Comparison of ENCODE assay signal across 12 cellular contexts in genomic region chr19:42032428-42032827, GRCh38. TPM values are rescaled to one million over a fixed set of nuclear protein-coding genes. Genes with fewer than 3 reads are reported as not detected.
DNase-seq lines count a peak whose midpoint lies in the region; ATAC-seq and TF ChIP-seq lines count a peak whose summit lies in the region.
"Had no signal": no experiment of that assay in that cellular context is flagged by ENCODE, and none has a peak within 500 bp of the region (broad histone marks: within the 10 kb centered on the region; RNA-seq: fewer than 3 reads in every experiment).

No MANE protein-coding gene starts in this region.

- H3K4me1 Mint-ChIP-seq in osteocyte (ENCODE audit: unreplicated experiment), result peaks cover 7% of the 10 kb centered on the region

- H3K4me1 ChIP-seq in iPS-18a (ENCODE audit: control insufficient read depth, low read depth, low read length) (peaks cover 25% of the 10 kb centered on the region), vagina (no peaks in the 10 kb centered on the region)
- H3K4me1 ChIP-seq: adrenal gland had no signal

- H3K27ac Mint-ChIP-seq in osteocyte (ENCODE audit: unreplicated experiment), result no peak overlapping the region

- peaks cover 16% of the 10 kb centered on the region for H3K27me3 Mint-ChIP-seq in osteocyte (ENCODE audit: unreplicated experiment)

- H3K9me3 ChIP-seq in iPS-18a (ENCODE audit: control insufficient read depth, low read depth, low read length) (no peaks in the 10 kb centered on the region), vagina (no peaks in the 10 kb centered on the region)
- H3K9me3 ChIP-seq: adrenal gland, BE2C had no signal

- H3K27me3 ChIP-seq in iPS-18a (ENCODE audit: control insufficient read depth, insufficient read depth, low read length) (no peaks in the 10 kb centered on the region), vagina (no peaks in the 10 kb centered on the region)
- H3K27me3 ChIP-seq: adrenal gland, BE2C had no signal

- H3K36me3 Mint-ChIP-seq in osteocyte (ENCODE audit: unreplicated experiment), result no peaks in the 10 kb centered on the region

- no peak overlapping the region for H3K9ac ChIP-seq in iPS-18a (ENCODE audit: low read length)

- intact Hi-C loops in vagina (cut with DNase I), result no loop called here

- H3K4me3 ChIP-seq in iPS-18a (ENCODE audit: low read length) (peak overlapping the region; percentile 7), vagina (no peak overlapping the region)
- H3K4me3 ChIP-seq: adrenal gland had no signal

- TF ChIP-seq CTCF in vagina (IDR thresholded peaks at IDR 0.05) (no peak), osteocyte (IDR thresholded peaks at IDR 0.05) (no peak)

- H3K9me3 Mint-ChIP-seq in osteocyte (ENCODE audit: unreplicated experiment), result no peaks in the 10 kb centered on the region

- no peak overlapping the region for H3K27ac ChIP-seq in iPS-18a (ENCODE audit: low read length)
- no peak overlapping the region for H3K27ac ChIP-seq in vagina
- H3K27ac ChIP-seq: adrenal gland had no signal

- DNase-seq in DMS153 (lab: John Stamatoyannopoulos, UW) (peak; percentile 96), NCI-H146 (lab: John Stamatoyannopoulos, UW) (peak; percentile 99), NCI-H774 (lab: John Stamatoyannopoulos, UW) (peak; percentile 80), vagina (ENCODE audit: extremely low spot score in 2 of 2) (no peak), osteocyte (ENCODE audit: extremely low spot score, unreplicated experiment) (no peak)
- DNase-seq: activated CD8-positive, alpha-beta memory T cell treated with anti-CD3 and anti-CD28 coated beads, Interleukin-2, amount 50 U/mL, for 48 hours; adrenal gland; BE2C had no signal

- H3K36me3 ChIP-seq in iPS-18a (ENCODE audit: control insufficient read depth, low read depth, low read length) (peaks cover 18% of the 10 kb centered on the region), vagina (no peaks in the 10 kb centered on the region)
- H3K36me3 ChIP-seq: adrenal gland, BE2C had no signal

- no peak overlapping the region for H3K4me3 Mint-ChIP-seq in osteocyte (ENCODE audit: unreplicated experiment)

- TF ChIP-seq POLR2A in vagina (IDR thresholded peaks at IDR 0.05), result no peak

- no peak for ATAC-seq in GM18873 (IDR thresholded peaks at IDR 0.05; ENCODE audit: low FRiP score, unreplicated experiment)
- no peak for ATAC-seq in HG03460 (IDR thresholded peaks at IDR 0.05; ENCODE audit: unreplicated experiment)
- ATAC-seq: Panc1 had no signal

RNA-seq across cellular contexts. Expression of gene GRIK5, which starts 37.6 kb away (rescaled TPM):
- 2.5 TPM for total RNA-seq in vagina
- 0.38 and 0.55 TPM in 2 replicates for total RNA-seq in osteocyte

RNA-seq across cellular contexts. Expression of gene ATP1A3, which starts 38.4 kb away (rescaled TPM):
- 4.7 TPM for total RNA-seq in vagina
- total RNA-seq in osteocyte, result not detected in 2 replicates

RNA-seq across cellular contexts. Expression of gene ZNF574, which starts 43.5 kb away (rescaled TPM):
- 26.5 TPM for total RNA-seq in vagina
- total RNA-seq in osteocyte, result 15.2 and 15.5 TPM in 2 replicates

Comparison
In these comparisons a context has a peak if more than half of its experiments do, and no peak if none do; other contexts are left out.
1. DNase-seq: peak in DMS153 (single experiment), NCI-H146 (single experiment) and NCI-H774 (single experiment); none in vagina (0 of 2) and osteocyte (single experiment).